ENCODE assay signal across 25 cellular contexts in the genomic region with DNA sequence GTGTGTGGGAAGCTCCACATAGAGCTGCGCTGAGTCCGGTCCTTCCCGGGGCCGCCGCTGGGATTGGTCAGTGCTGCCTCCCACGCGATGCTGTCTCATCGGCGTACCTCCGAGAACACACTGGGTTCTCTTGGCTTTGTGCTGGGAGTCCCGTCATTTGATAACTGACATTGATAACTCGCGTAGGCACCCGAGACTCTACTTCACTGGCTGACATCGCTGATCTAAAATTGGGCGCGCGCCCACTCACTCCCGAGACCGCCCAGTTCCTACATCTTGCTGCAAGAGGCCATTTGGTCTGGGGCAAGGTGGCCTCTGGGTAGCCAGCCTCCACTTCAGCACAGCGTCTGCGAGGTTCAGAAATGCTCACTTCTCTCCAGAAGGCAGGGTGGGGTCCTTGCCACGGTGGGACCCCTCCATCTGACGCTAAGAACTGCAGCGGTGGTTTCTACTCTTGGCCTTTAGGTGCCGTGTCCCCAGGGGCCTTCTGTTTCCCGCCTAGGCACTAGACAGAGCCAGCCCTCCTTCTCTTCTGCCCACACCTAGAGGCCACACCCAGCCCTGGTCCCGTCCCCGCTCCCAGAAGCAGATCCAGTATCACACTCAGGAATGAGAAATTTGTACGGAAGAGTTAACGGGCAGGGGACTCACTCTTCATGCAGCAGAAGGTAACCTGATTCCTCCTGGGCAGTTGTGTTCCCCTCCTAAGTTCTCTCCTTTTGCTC.
"Had no signal": no experiment of that assay in that cellular context is flagged by ENCODE, and none has a peak within 500 bp of the region (broad histone marks: within the 10 kb centered on the region; RNA-seq: fewer than 3 reads in every experiment).

No MANE protein-coding gene starts in this region.

- H3K36me3 Mint-ChIP-seq: activated naive CD8-positive, alpha-beta T cell treated with anti-CD3 and anti-CD28 coated beads, Interleukin-2, amount 10 ng/mL, durations not matched to agents 7 days and 5 days; WTC11 had no signal

- H3K27me3 ChIP-seq: adrenal gland, MG63, SJSA1 had no signal

- H3K36me3 ChIP-seq: adrenal gland, MG63, SJSA1 had no signal

- DNase-seq: activated CD4-positive, alpha-beta T cell treated with anti-CD3 and anti-CD28 coated beads for 48 hours; activated CD4-positive, alpha-beta T cell treated with anti-CD3 and anti-CD28 coated beads, Interleukin-2, amount 50 U/mL, for 4 hours; activated CD4-positive, CD25-positive, alpha-beta regulatory T cell treated with anti-CD3 and anti-CD28 coated beads, Interleukin-2, amount 50 U/mL, for 72 hours; activated CD8-positive, alpha-beta memory T cell treated with anti-CD3 and anti-CD28 coated beads, Interleukin-2, amount 50 U/mL, for 48 hours; activated CD8-positive, alpha-beta T cell treated with anti-CD3 and anti-CD28 coated beads, Interleukin-2, amount 10 ng/mL, durations not matched to agents 7 days and 5 days; activated naive CD4-positive, alpha-beta T cell treated with anti-CD3 and anti-CD28 coated beads, Interleukin-2, amount 50 U/mL, for 16 hours; activated naive CD8-positive, alpha-beta T cell treated with anti-CD3 and anti-CD28 coated beads, Interleukin-2, amount 10 ng/mL, durations not matched to agents 7 days and 5 days; activated T-cell treated with anti-CD3 and anti-CD28 coated beads, Interleukin-2, amount 50 U/mL, for 1 hour; anterior cingulate cortex; MG63; MV-4-11; NCI-H1092 treated with DMSO at 0.1 percent for 48 hours; NCI-H1417 treated with DMSO at 0.1 percent for 48 hours; NCI-H1694; NCI-H2029 treated with DMSO at 0.1 percent for 48 hours; NCI-H510A treated with DMSO at 0.1 percent for 48 hours; NCI-H69; SHP77; SW 1271 had no signal

- FAIRE-seq: RCC 7860 had no signal

- H3K27ac ChIP-seq: adrenal gland, SJSA1 had no signal

- H3K9me3 ChIP-seq: adrenal gland, MG63, SJSA1 had no signal

- H3K4me3 Mint-ChIP-seq: activated CD8-positive, alpha-beta T cell treated with anti-CD3 and anti-CD28 coated beads, Interleukin-2, amount 10 ng/mL, durations not matched to agents 7 days and 5 days; activated naive CD8-positive, alpha-beta T cell treated with anti-CD3 and anti-CD28 coated beads, Interleukin-2, amount 10 ng/mL, durations not matched to agents 7 days and 5 days; T-helper 1 cell treated with Interleukin-12 subunit alpha and Interleukin-12 subunit beta and Interleukin-4 antibody, amounts not matched to agents 30 μg/mL and 1 μg/mL, for 36 hours; WTC11 had no signal

- H3K4me1 ChIP-seq: adrenal gland had no signal

- H3K27ac Mint-ChIP-seq: activated CD8-positive, alpha-beta T cell treated with anti-CD3 and anti-CD28 coated beads, Interleukin-2, amount 10 ng/mL, durations not matched to agents 7 days and 5 days; activated naive CD8-positive, alpha-beta T cell treated with anti-CD3 and anti-CD28 coated beads, Interleukin-2, amount 10 ng/mL, durations not matched to agents 7 days and 5 days; T-helper 1 cell treated with Interleukin-12 subunit alpha and Interleukin-12 subunit beta and Interleukin-4 antibody, amounts not matched to agents 30 μg/mL and 1 μg/mL, for 36 hours; WTC11 had no signal

- H3K4me1 Mint-ChIP-seq: activated naive CD8-positive, alpha-beta T cell treated with anti-CD3 and anti-CD28 coated beads, Interleukin-2, amount 10 ng/mL, durations not matched to agents 7 days and 5 days had no signal

- H3K9me3 Mint-ChIP-seq: activated naive CD8-positive, alpha-beta T cell treated with anti-CD3 and anti-CD28 coated beads, Interleukin-2, amount 10 ng/mL, durations not matched to agents 7 days and 5 days; T-helper 1 cell treated with Interleukin-12 subunit alpha and Interleukin-12 subunit beta and Interleukin-4 antibody, amounts not matched to agents 30 μg/mL and 1 μg/mL, for 36 hours; WTC11 had no signal

- H3K4me3 ChIP-seq: adrenal gland, MG63, SJSA1 had no signal

- ATAC-seq: activated CD8-positive, alpha-beta T cell treated with anti-CD3 and anti-CD28 coated beads, Interleukin-2, amount 10 ng/mL, durations not matched to agents 7 days and 5 days; SK-N-SH treated with all-trans-retinoic acid at 6 μM for 48 hours; WTC11 had no signal
